Comparison of ENCODE assay signal across 11 cellular contexts in genomic region chr11:12234216-12234615, GRCh38.
DNase-seq lines count a peak whose midpoint lies in the region; TF ChIP-seq lines count a peak whose summit lies in the region.
"Had no signal": no experiment of that assay in that cellular context is flagged by ENCODE, and none has a peak within 500 bp of the region (broad histone marks: within the 10 kb centered on the region; RNA-seq: fewer than 3 reads in every experiment).

No MANE protein-coding gene starts in this region.

- H3K4me1 ChIP-seq in Caco-2: peaks cover 68% of the 10 kb centered on the region

- H3K36me3 Mint-ChIP-seq in Caco-2 (ENCODE audit: insufficient read depth, unreplicated experiment): peaks cover 94% of the 10 kb centered on the region
- peaks cover 63% of the 10 kb centered on the region for H3K36me3 Mint-ChIP-seq in activated CD4-positive, alpha-beta memory T cell treated with anti-CD3 and anti-CD28 coated beads for 36 hours

- no peak for TF ChIP-seq CTCF in Caco-2 (IDR thresholded peaks at IDR 0.05; ENCODE audit: insufficient read depth in 1 of 2, low read depth in 1 of 2, low read length in 1 of 2, severe bottlenecking in 1 of 2, unreplicated experiment in 1 of 2)

- no TSS peak for BruUV-seq in Caco-2 (replicated peaks; lab: Mats Ljungman, UMichigan)

- H3K4me3 ChIP-seq in Caco-2 (ENCODE audit: low read depth, low read length) (no peak overlapping the region), skeletal muscle cell (ENCODE audit: low read depth, low read length) (no peak overlapping the region)
- H3K4me3 ChIP-seq: Peyer's patch had no signal

- no peaks in the 10 kb centered on the region for H3K9me3 ChIP-seq in Caco-2
- H3K9me3 ChIP-seq: Peyer's patch had no signal

- H3K27me3 Mint-ChIP-seq in Caco-2 (ENCODE audit: insufficient read depth, unreplicated experiment): no peaks in the 10 kb centered on the region
- no peaks in the 10 kb centered on the region for H3K27me3 Mint-ChIP-seq in activated CD4-positive, alpha-beta memory T cell treated with anti-CD3 and anti-CD28 coated beads for 36 hours

- peaks cover 5% of the 10 kb centered on the region for H3K36me3 ChIP-seq in Caco-2 (ENCODE audit: control insufficient read depth, insufficient read depth, low read length)

- H3K4me3 Mint-ChIP-seq in Caco-2 (ENCODE audit: unreplicated experiment): no peak overlapping the region
- no peak overlapping the region for H3K4me3 Mint-ChIP-seq in activated CD4-positive, alpha-beta memory T cell treated with anti-CD3 and anti-CD28 coated beads for 36 hours

- POLR2A ChIA-PET in Caco-2 (lab: Charles Lee): interaction anchor here (1.6 kb wide), 1 partner anchor 33 kb away, joined by 10 read pairs; no protein-coding TSS in a partner anchor
- POLR2A ChIA-PET in activated CD4-positive, alpha-beta memory T cell treated with anti-CD3 and anti-CD28 coated beads for 36 hours (lab: Charles Lee): interaction anchor here (0.7 to 1.1 kb wide), 2 partner anchors 10 to 27 kb away, joined by 3 to 4 read pairs; no protein-coding TSS in a partner anchor

- intact Hi-C loops in Caco-2 (cut with micrococcal nuclease; ENCODE audit: unreplicated experiment): loop anchor here (2.0 kb wide), 1 partner anchor 113 kb away; no protein-coding TSS in a partner anchor
- intact Hi-C loops in activated CD4-positive, alpha-beta memory T cell treated with anti-CD3 and anti-CD28 coated beads for 36 hours (cut with micrococcal nuclease): no loop called here

- no peaks in the 10 kb centered on the region for H3K27me3 ChIP-seq in Caco-2 (replicated peaks; ENCODE audit: control insufficient read depth, insufficient read depth, low read length)
- H3K27me3 ChIP-seq: Peyer's patch had no signal

- H3K27ac Mint-ChIP-seq in Caco-2 (ENCODE audit: unreplicated experiment): peak overlapping the region; percentile 75
- H3K27ac Mint-ChIP-seq in activated CD4-positive, alpha-beta memory T cell treated with anti-CD3 and anti-CD28 coated beads for 36 hours: peak overlapping the region; percentile 38

- no peaks in the 10 kb centered on the region for H3K9me3 Mint-ChIP-seq in Caco-2 (ENCODE audit: unreplicated experiment)
- H3K9me3 Mint-ChIP-seq in activated CD4-positive, alpha-beta memory T cell treated with anti-CD3 and anti-CD28 coated beads for 36 hours: no peaks in the 10 kb centered on the region

- CTCF ChIA-PET in Caco-2 (lab: Charles Lee): interaction anchor here (1.0 to 1.5 kb wide), 4 partner anchors 14 to 148 kb away, joined by 3 to 7 read pairs (median 4); no protein-coding TSS in a partner anchor
- CTCF ChIA-PET in activated CD4-positive, alpha-beta memory T cell treated with anti-CD3 and anti-CD28 coated beads for 36 hours (lab: Charles Lee): interaction anchor here (0.8 to 2.7 kb wide), 2 partner anchors 179 to 186 kb away, joined by 3 to 11 read pairs; no protein-coding TSS in a partner anchor

- H3K27ac ChIP-seq in epithelial cell of prostate: peak overlapping the region; percentile 92

- no peak for DNase-seq in Caco-2
- DNase-seq in activated CD4-positive, alpha-beta memory T cell treated with anti-CD3 and anti-CD28 coated beads for 36 hours: no peak
- no peak for DNase-seq in epithelial cell of prostate (ENCODE audit: low read depth, low spot score)
- peak; percentile 89 for DNase-seq in skeletal muscle cell (ENCODE audit: low read depth)
- no peak for DNase-seq in mucosa of gallbladder (ENCODE audit: low spot score)
- no peak for DNase-seq in dedifferentiated amniotic fluid mesenchymal stem cell (ENCODE audit: extremely low spot score)
- no peak for DNase-seq in putamen (ENCODE audit: low spot score)
- DNase-seq: NCI-H345; occipital lobe; Peyer's patch; stimulated activated CD4-positive, alpha-beta T cell treated with anti-CD3 and anti-CD28 coated beads, Interleukin-4, amount 100 ng/mL, for 1 hour had no signal

- H3K4me1 Mint-ChIP-seq in Caco-2 (ENCODE audit: low read depth, unreplicated experiment): peaks cover 59% of the 10 kb centered on the region
- H3K4me1 Mint-ChIP-seq in activated CD4-positive, alpha-beta memory T cell treated with anti-CD3 and anti-CD28 coated beads for 36 hours (ENCODE audit: low read depth): peaks cover 38% of the 10 kb centered on the region
